In the genomic region with DNA sequence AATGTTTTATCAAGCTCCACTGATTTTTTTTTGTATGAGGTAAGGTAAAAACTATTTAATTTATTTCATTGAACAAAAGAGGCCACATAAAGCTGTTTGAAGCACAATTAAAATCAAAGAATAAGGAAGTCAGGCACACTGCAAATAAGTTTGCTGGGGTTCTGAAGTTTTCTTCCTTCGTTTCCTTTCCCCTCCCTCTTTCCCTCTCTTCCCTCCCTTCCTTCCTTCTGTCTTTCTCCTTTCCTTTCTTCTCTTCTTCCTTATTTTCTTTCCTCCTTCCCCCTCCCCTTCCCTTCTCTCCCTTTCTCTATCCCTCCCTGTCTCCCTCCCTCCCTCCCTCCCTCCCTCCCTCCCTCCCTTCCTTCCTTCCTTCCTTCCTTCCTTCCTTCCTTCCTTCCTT, we compare ENCODE assay signal across 1 cellular context.
TF ChIP-seq lines count a peak whose summit lies in the region.

No MANE protein-coding gene starts in this region.

TF ChIP-seq in HepG2, 621 proteins besides CTCF, POLR2A, EP300 and RAD21:
- TF ChIP-seq DZIP1 (CRISPR knock-in tag; IDR thresholded peaks at IDR 0.05): no peak
- TF ChIP-seq HNRNPK (IDR thresholded peaks at IDR 0.05; ENCODE audit: low read depth, low read length, poor library complexity, severe bottlenecking): peak; percentile 90
- no peak for TF ChIP-seq PHF20 (CRISPR knock-in tag; IDR thresholded peaks at IDR 0.05)
- no peak for TF ChIP-seq ZNF10 (CRISPR knock-in tag; IDR thresholded peaks at IDR 0.05; ENCODE audit: borderline replicate concordance, low read depth)
- TF ChIP-seq PCBP1 (IDR thresholded peaks at IDR 0.05; ENCODE audit: borderline replicate concordance, low read depth, low read length): 0 out of 2 replicates have a peak, but pooled peaks have one; percentile 54
- TF ChIP-seq, protein P1, sequence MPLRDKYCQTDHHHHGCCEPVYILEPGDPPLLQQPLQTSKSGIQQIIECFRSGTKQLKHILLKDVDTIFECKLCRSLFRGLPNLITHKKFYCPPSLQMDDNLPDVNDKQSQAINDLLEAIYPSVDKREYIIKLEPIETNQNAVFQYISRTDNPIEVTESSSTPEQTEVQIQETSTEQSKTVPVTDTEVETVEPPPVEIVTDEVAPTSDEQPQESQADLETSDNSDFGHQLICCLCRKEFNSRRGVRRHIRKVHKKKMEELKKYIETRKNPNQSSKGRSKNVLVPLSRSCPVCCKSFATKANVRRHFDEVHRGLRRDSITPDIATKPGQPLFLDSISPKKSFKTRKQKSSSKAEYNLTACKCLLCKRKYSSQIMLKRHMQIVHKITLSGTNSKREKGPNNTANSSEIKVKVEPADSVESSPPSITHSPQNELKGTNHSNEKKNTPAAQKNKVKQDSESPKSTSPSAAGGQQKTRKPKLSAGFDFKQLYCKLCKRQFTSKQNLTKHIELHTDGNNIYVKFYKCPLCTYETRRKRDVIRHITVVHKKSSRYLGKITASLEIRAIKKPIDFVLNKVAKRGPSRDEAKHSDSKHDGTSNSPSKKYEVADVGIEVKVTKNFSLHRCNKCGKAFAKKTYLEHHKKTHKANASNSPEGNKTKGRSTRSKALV (CRISPR knock-in tag; IDR thresholded peaks at IDR 0.05): no peak
- no peak for TF ChIP-seq MTERF4 (CRISPR knock-in tag; IDR thresholded peaks at IDR 0.05)
- TF ChIP-seq ZNF282 (IDR thresholded peaks at IDR 0.05; ENCODE audit: partially characterized antibody): no peak
